ENCODE assay signal across 1 cellular context in the genomic region with DNA sequence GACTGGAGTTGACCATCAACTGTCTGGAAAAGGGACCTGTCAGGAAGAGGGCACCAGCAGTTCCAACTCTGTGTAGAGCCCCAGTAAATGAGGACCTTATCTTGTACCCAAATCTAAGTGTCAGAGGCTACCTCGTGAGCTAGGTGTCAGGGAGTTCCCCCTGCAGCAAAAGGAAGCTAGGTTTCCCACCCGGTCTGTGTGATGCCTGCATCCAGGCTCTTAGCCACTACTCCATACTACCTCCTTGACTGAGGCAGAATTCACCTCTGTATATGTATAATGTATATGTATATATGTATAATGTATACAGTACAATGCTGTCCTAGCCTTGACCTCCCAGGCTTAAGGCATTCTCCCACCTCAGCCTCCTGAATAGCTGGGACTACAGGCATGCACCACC.
TF ChIP-seq lines count a peak whose summit lies in the region.

No MANE protein-coding gene starts in this region.

TF ChIP-seq in IMR-90, 13 proteins besides CTCF, POLR2A, EP300 and RAD21:
- TF ChIP-seq, protein P1, sequence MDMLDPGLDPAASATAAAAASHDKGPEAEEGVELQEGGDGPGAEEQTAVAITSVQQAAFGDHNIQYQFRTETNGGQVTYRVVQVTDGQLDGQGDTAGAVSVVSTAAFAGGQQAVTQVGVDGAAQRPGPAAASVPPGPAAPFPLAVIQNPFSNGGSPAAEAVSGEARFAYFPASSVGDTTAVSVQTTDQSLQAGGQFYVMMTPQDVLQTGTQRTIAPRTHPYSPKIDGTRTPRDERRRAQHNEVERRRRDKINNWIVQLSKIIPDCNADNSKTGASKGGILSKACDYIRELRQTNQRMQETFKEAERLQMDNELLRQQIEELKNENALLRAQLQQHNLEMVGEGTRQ (IDR thresholded peaks at IDR 0.05; ENCODE audit: low read depth, low read length) = no peak
- no peak for TF ChIP-seq RFX5 (IDR thresholded peaks at IDR 0.05; ENCODE audit: low read depth, low read length)
- no peak for TF ChIP-seq MAFK (IDR thresholded peaks at IDR 0.05; ENCODE audit: low read depth, low read length)
- no peak for TF ChIP-seq MXI1 (IDR thresholded peaks at IDR 0.05; ENCODE audit: borderline replicate concordance, low read depth, low read length)
- TF ChIP-seq RCOR1 (IDR thresholded peaks at IDR 0.05; ENCODE audit: insufficient replicate concordance, low read length) = no peak
- TF ChIP-seq CHD1 (IDR thresholded peaks at IDR 0.05; ENCODE audit: low read depth, low read length) = no peak
- TF ChIP-seq MAZ (IDR thresholded peaks at IDR 0.05; ENCODE audit: borderline replicate concordance, low read depth, low read length) = no peak
- TF ChIP-seq, protein P2, sequence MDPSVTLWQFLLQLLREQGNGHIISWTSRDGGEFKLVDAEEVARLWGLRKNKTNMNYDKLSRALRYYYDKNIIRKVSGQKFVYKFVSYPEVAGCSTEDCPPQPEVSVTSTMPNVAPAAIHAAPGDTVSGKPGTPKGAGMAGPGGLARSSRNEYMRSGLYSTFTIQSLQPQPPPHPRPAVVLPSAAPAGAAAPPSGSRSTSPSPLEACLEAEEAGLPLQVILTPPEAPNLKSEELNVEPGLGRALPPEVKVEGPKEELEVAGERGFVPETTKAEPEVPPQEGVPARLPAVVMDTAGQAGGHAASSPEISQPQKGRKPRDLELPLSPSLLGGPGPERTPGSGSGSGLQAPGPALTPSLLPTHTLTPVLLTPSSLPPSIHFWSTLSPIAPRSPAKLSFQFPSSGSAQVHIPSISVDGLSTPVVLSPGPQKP (IDR thresholded peaks at IDR 0.05; ENCODE audit: borderline replicate concordance, low read depth, low read length) = no peak
- no peak for TF ChIP-seq CEBPB (IDR thresholded peaks at IDR 0.05; ENCODE audit: low read depth, low read length)
